26 cellular contexts compared by ENCODE assay signal in the genomic region with DNA sequence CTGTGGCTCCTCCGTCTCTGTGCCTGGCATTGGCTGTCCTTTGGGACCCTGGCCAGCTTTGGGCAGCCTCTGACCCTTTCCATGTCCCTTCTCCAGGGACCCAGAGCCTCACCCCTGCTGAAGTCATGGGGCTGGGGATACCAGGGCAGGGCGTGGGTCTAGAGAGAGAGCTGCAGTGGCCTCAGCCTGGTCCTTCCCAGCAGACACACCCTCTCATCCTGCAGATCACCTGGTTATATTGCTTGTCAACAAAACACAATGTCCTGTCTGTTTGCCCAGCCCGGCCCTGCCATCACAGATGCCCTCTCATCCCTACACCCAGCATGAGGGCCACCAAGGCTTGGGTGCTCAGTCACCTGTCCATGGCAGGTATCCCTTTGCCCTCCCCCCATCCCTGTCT. TPM values are rescaled to one million over a fixed set of nuclear protein-coding genes. Genes with fewer than 3 reads are reported as not detected.
DNase-seq lines count a peak whose midpoint lies in the region; ATAC-seq, FAIRE-seq and TF ChIP-seq lines count a peak whose summit lies in the region.
"Had no signal": no experiment of that assay in that cellular context is flagged by ENCODE, and none has a peak within 500 bp of the region (broad histone marks: within the 10 kb centered on the region; RNA-seq: fewer than 3 reads in every experiment).

No MANE protein-coding gene starts in this region.

- H3K4me3 Mint-ChIP-seq in activated CD4-positive, alpha-beta T cell treated with anti-CD3 and anti-CD28 coated beads, Interleukin-2, amount 10 ng/mL, durations not matched to agents 7 days and 5 days, result no peak overlapping the region
- no peak overlapping the region for H3K4me3 Mint-ChIP-seq in stimulated activated effector memory CD8-positive, alpha-beta T cell treated with anti-CD3 and anti-CD28 coated beads, Interleukin-12 subunit alpha, Interleukin-12 subunit beta, amount 100 ng/mL, for 72 hours
- no peak overlapping the region for H3K4me3 Mint-ChIP-seq in MCF 10A (ENCODE audit: unreplicated experiment)
- H3K4me3 Mint-ChIP-seq: HFFc6 had no signal

- no peaks in the 10 kb centered on the region for H3K9me3 Mint-ChIP-seq in activated CD4-positive, alpha-beta T cell treated with anti-CD3 and anti-CD28 coated beads, Interleukin-2, amount 10 ng/mL, durations not matched to agents 7 days and 5 days
- no peaks in the 10 kb centered on the region for H3K9me3 Mint-ChIP-seq in stimulated activated effector memory CD8-positive, alpha-beta T cell treated with anti-CD3 and anti-CD28 coated beads, Interleukin-12 subunit alpha, Interleukin-12 subunit beta, amount 100 ng/mL, for 72 hours
- H3K9me3 Mint-ChIP-seq in MCF 10A (ENCODE audit: unreplicated experiment), result no peaks in the 10 kb centered on the region
- H3K9me3 Mint-ChIP-seq: CD8-positive, alpha-beta memory T cell; HFFc6; IgD-negative memory B cell had no signal

- POLR2A ChIA-PET in activated CD4-positive, alpha-beta T cell treated with anti-CD3 and anti-CD28 coated beads, Interleukin-2, amount 10 ng/mL, durations not matched to agents 7 days and 5 days (lab: Charles Lee), result no interaction called here
- POLR2A ChIA-PET in MCF 10A (lab: Yijun Ruan, JAX), result no interaction called here

- CTCF ChIA-PET in activated CD4-positive, alpha-beta T cell treated with anti-CD3 and anti-CD28 coated beads, Interleukin-2, amount 10 ng/mL, durations not matched to agents 7 days and 5 days (lab: Charles Lee), result interaction anchor here (0.5 kb wide), 1 partner anchor 136 kb away, joined by 3 read pairs; no protein-coding TSS in a partner anchor
- CTCF ChIA-PET in MCF 10A (lab: Yijun Ruan, JAX), result no interaction called here

- DNase-seq in activated CD4-positive, alpha-beta T cell treated with anti-CD3 and anti-CD28 coated beads, Interleukin-2, amount 10 ng/mL, durations not matched to agents 7 days and 5 days, result no peak
- DNase-seq in activated CD4-positive, alpha-beta T cell treated with anti-CD3 and anti-CD28 coated beads for 1 hour, result no peak
- DNase-seq in LoVo (ENCODE audit: low spot score) (peak; percentile 50), kidney (peak; percentile 40), MCF 10A (ENCODE audit: unreplicated experiment) (no peak), GM13977 (ENCODE audit: low spot score) (no peak)
- DNase-seq in stimulated activated effector memory CD8-positive, alpha-beta T cell treated with anti-CD3 and anti-CD28 coated beads, Interleukin-12 subunit alpha, Interleukin-12 subunit beta, amount 100 ng/mL, for 72 hours (ENCODE audit: low spot score in 2 of 2), result no peak
- no peak for DNase-seq in stimulated activated naive CD8-positive, alpha-beta T cell treated with anti-CD3 and anti-CD28 coated beads, Interleukin-15, Interleukin-2, amounts not matched to agents 100 U/mL and 50 U/mL, for 24 hours
- DNase-seq: CD8-positive, alpha-beta memory T cell; DMS79; H7; HFFc6; NCI-H1417; NCI-H187 treated with DMSO at 0.1 percent for 48 hours; NCI-H2107; NCI-H446 treated with DMSO at 0.1 percent for 48 hours; NCI-H69; SIG-M5; SK-N-SH had no signal

- no peak for TF ChIP-seq CTCF in kidney (IDR thresholded peaks at IDR 0.05; ENCODE audit: borderline replicate concordance, extremely low read depth, insufficient read depth)
- TF ChIP-seq CTCF in MCF 10A (IDR thresholded peaks at IDR 0.05; ENCODE audit: unreplicated experiment), result no peak
- no peak for TF ChIP-seq CTCF in GM13977 (IDR thresholded peaks at IDR 0.05; ENCODE audit: extremely low read depth, insufficient read depth, missing control alignments)

- intact Hi-C loops in kidney (cut with DNase I) (no loop called here), MCF 10A (cut with micrococcal nuclease) (no loop called here)

- in situ Hi-C loops in GM13977 (cut with MboI; ENCODE audit: low pct_unique_long_range_greater_than_20kb, low sequenced_read_pairs, unreplicated experiment), result no loop called here

- peaks cover 2% of the 10 kb centered on the region for H3K27me3 Mint-ChIP-seq in activated CD4-positive, alpha-beta T cell treated with anti-CD3 and anti-CD28 coated beads, Interleukin-2, amount 10 ng/mL, durations not matched to agents 7 days and 5 days
- H3K27me3 Mint-ChIP-seq in MCF 10A (ENCODE audit: insufficient read depth, unreplicated experiment), result peaks cover 16% of the 10 kb centered on the region

- H3K4me1 Mint-ChIP-seq in activated CD4-positive, alpha-beta T cell treated with anti-CD3 and anti-CD28 coated beads, Interleukin-2, amount 10 ng/mL, durations not matched to agents 7 days and 5 days, result peaks cover 7% of the 10 kb centered on the region
- H3K4me1 Mint-ChIP-seq in stimulated activated effector memory CD8-positive, alpha-beta T cell treated with anti-CD3 and anti-CD28 coated beads, Interleukin-12 subunit alpha, Interleukin-12 subunit beta, amount 100 ng/mL, for 72 hours, result peaks cover 13% of the 10 kb centered on the region
- H3K4me1 Mint-ChIP-seq in MCF 10A (ENCODE audit: insufficient read depth, unreplicated experiment), result peaks cover 8% of the 10 kb centered on the region

- no peaks in the 10 kb centered on the region for H3K9me3 ChIP-seq in kidney (ENCODE audit: control insufficient read depth in 1 of 2, low read length in 2 of 2)
- H3K9me3 ChIP-seq: SK-N-SH had no signal

- H3K4me1 ChIP-seq in kidney (ENCODE audit: control insufficient read depth in 1 of 2, insufficient read depth in 1 of 2, low read depth in 1 of 2, low read length in 2 of 2), result peaks cover 0 to 7% of the 10 kb centered on the region in 2 donors

- H3K36me3 ChIP-seq in kidney (ENCODE audit: control insufficient read depth in 1 of 2, insufficient read depth in 2 of 2, low read length in 2 of 2), result no peaks in the 10 kb centered on the region

- no peak overlapping the region for H3K9ac ChIP-seq in kidney (ENCODE audit: low read length in 2 of 2)
- H3K9ac ChIP-seq: SK-N-SH had no signal

- H3K27ac Mint-ChIP-seq in activated CD4-positive, alpha-beta T cell treated with anti-CD3 and anti-CD28 coated beads, Interleukin-2, amount 10 ng/mL, durations not matched to agents 7 days and 5 days, result peak overlapping the region; percentile 19
- peak overlapping the region; percentile 82 for H3K27ac Mint-ChIP-seq in stimulated activated effector memory CD8-positive, alpha-beta T cell treated with anti-CD3 and anti-CD28 coated beads, Interleukin-12 subunit alpha, Interleukin-12 subunit beta, amount 100 ng/mL, for 72 hours
- H3K27ac Mint-ChIP-seq in MCF 10A (ENCODE audit: low read depth, unreplicated experiment), result no peak overlapping the region
- H3K27ac Mint-ChIP-seq: HFFc6, IgD-negative memory B cell had no signal

- H3K27ac ChIP-seq in kidney (ENCODE audit: low read depth in 2 of 2, low read length in 2 of 2), result no peak overlapping the region
- H3K27ac ChIP-seq: C4-2B had no signal

- H3K36me3 Mint-ChIP-seq in activated CD4-positive, alpha-beta T cell treated with anti-CD3 and anti-CD28 coated beads, Interleukin-2, amount 10 ng/mL, durations not matched to agents 7 days and 5 days (ENCODE audit: low read depth), result no peaks in the 10 kb centered on the region
- peaks cover 6% of the 10 kb centered on the region for H3K36me3 Mint-ChIP-seq in stimulated activated effector memory CD8-positive, alpha-beta T cell treated with anti-CD3 and anti-CD28 coated beads, Interleukin-12 subunit alpha, Interleukin-12 subunit beta, amount 100 ng/mL, for 72 hours
- no peaks in the 10 kb centered on the region for H3K36me3 Mint-ChIP-seq in MCF 10A (ENCODE audit: insufficient read depth, unreplicated experiment)
- H3K36me3 Mint-ChIP-seq: IgD-negative memory B cell had no signal

- no TSS peak for BruUV-seq in MCF 10A (replicated peaks; lab: Mats Ljungman, UMichigan)

- no peak for FAIRE-seq in kidney (lab: Jason Lieb, UNC)
- FAIRE-seq: A204.1, D721Med, RCC 7860 had no signal

- no peak for ATAC-seq in stimulated activated effector memory CD8-positive, alpha-beta T cell treated with anti-CD3 and anti-CD28 coated beads, Interleukin-12 subunit alpha, Interleukin-12 subunit beta, amount 100 ng/mL, for 72 hours
- no peak for ATAC-seq in stimulated activated naive CD8-positive, alpha-beta T cell treated with anti-CD3 and anti-CD28 coated beads, Interleukin-15, Interleukin-2, amounts not matched to agents 100 U/mL and 50 U/mL, for 24 hours

- no peak overlapping the region for H3K4me3 ChIP-seq in kidney (ENCODE audit: low read length in 2 of 2)

RNA-seq across cellular contexts. Expression of a gene that starts 1.8 kb away (rescaled TPM):
- total RNA-seq in activated CD4-positive, alpha-beta T cell treated with anti-CD3 and anti-CD28 coated beads, Interleukin-2, amount 10 ng/mL, durations not matched to agents 7 days and 5 days, result not detected
- not detected for total RNA-seq in kidney
- polyA plus RNA-seq in kidney (ENCODE audit: insufficient read depth, low read depth, low replicate concordance), result not detected
- not detected in 2 replicates for total RNA-seq in MCF 10A (2022)
- total RNA-seq: CD8-positive, alpha-beta memory T cell; H7; HFFc6; M059J; OCI-LY7 had no signal
- polyA plus RNA-seq: CD8-positive, alpha-beta memory T cell; IgD-negative memory B cell; SK-N-SH had no signal

RNA-seq across cellular contexts. Expression of a gene that starts 52.3 kb away (rescaled TPM):
- total RNA-seq in activated CD4-positive, alpha-beta T cell treated with anti-CD3 and anti-CD28 coated beads, Interleukin-2, amount 10 ng/mL, durations not matched to agents 7 days and 5 days, result not detected
- total RNA-seq in kidney (3.8 TPM), MCF 10A (2022) (not detected in 2 replicates)
- polyA plus RNA-seq in kidney (ENCODE audit: insufficient read depth, low read depth, low replicate concordance), result not detected
- total RNA-seq: OCI-LY7 had no signal
- polyA plus RNA-seq: IgD-negative memory B cell, SK-N-SH had no signal

Comparison
In these comparisons a context has a peak if more than half of its experiments do, and no peak if none do; other contexts are left out.
1. DNase-seq: peak in LoVo (single experiment) and kidney (single experiment); none in activated CD4-positive, alpha-beta T cell treated with anti-CD3 and anti-CD28 coated beads, Interleukin-2, amount 10 ng/mL, durations not matched to agents 7 days and 5 days (single experiment), activated CD4-positive, alpha-beta T cell treated with anti-CD3 and anti-CD28 coated beads for 1 hour (single experiment), stimulated activated effector memory CD8-positive, alpha-beta T cell treated with anti-CD3 and anti-CD28 coated beads, Interleukin-12 subunit alpha, Interleukin-12 subunit beta, amount 100 ng/mL, for 72 hours (0 of 2), stimulated activated naive CD8-positive, alpha-beta T cell treated with anti-CD3 and anti-CD28 coated beads, Interleukin-15, Interleukin-2, amounts not matched to agents 100 U/mL and 50 U/mL, for 24 hours (single experiment), MCF 10A (single experiment) and GM13977 (single experiment).